24 cellular contexts compared by ENCODE assay signal in the genomic region with DNA sequence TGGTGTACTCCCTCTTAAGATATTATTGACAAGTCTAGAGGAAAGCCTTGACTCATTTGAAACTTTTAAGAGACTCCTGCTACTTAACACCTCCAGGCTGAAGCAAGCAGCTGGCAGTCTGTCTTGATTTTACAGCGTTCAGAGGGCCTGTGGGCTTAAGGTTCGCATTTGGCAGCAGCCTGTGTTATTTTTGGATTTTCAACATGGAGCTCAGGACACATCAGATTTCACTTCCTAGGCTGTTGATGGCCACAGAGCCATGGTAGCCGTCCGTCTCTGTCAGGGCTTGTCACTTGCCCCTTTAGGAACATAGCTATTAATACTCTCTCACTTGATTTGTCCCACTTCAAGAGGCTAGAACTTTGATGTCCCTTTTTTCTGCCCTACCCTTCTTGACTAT.
DNase-seq lines count a peak whose midpoint lies in the region; ATAC-seq and TF ChIP-seq lines count a peak whose summit lies in the region.
"Had no signal": no experiment of that assay in that cellular context is flagged by ENCODE, and none has a peak within 500 bp of the region (broad histone marks: within the 10 kb centered on the region; RNA-seq: fewer than 3 reads in every experiment).

No MANE protein-coding gene starts in this region.

- 31% methylated on average over 4 of the region's 4 CpGs for WGBS in esophagus muscularis mucosa
- 26% methylated on average over 4 of the region's 4 CpGs for WGBS in right cardiac atrium

- no peak overlapping the region for H3K27ac ChIP-seq in GM23338 (ENCODE audit: low read depth)
- H3K27ac ChIP-seq in esophagus muscularis mucosa (replicated peaks in 1 of 4), result peak overlapping the region; percentile 80 to 90 (median 84)
- peak overlapping the region; percentile 56 for H3K27ac ChIP-seq in right cardiac atrium (ENCODE audit: low read length)
- H3K27ac ChIP-seq: A549, KMS-11 had no signal

- 0 out of 2 replicates have a peak overlapping the region, but pooled peaks have one; percentile 12 for H2AFZ ChIP-seq in GM23338

- H3K79me2 ChIP-seq in GM23338 (replicated peaks; ENCODE audit: insufficient read depth), result no peaks in the 10 kb centered on the region

- H3K9me3 ChIP-seq in esophagus muscularis mucosa (no peaks in the 10 kb centered on the region), right cardiac atrium (ENCODE audit: control insufficient read depth, low read length) (no peaks in the 10 kb centered on the region)
- H3K9me3 ChIP-seq: A549 had no signal

- H3K4me1 Mint-ChIP-seq in GM23338, result peaks cover 8% of the 10 kb centered on the region
- H3K4me1 Mint-ChIP-seq: activated CD4-positive, alpha-beta T cell treated with anti-CD3 and anti-CD28 coated beads for 36 hours; T-helper 17 cell had no signal

- H3K4me2 ChIP-seq in GM23338, result no peak overlapping the region
- H3K4me2 ChIP-seq: A549, KMS-11 had no signal

- H3K36me3 Mint-ChIP-seq in GM23338 (ENCODE audit: low read depth), result no peaks in the 10 kb centered on the region
- H3K36me3 Mint-ChIP-seq: CD8-positive, alpha-beta T cell had no signal

- ATAC-seq in GM23338 (no peak), right cardiac atrium (peak; percentile 66 to 67), sciatic nerve (peak; percentile 41)
- ATAC-seq: A549; activated CD4-positive, alpha-beta T cell treated with anti-CD3 and anti-CD28 coated beads for 36 hours; CD8-positive, alpha-beta T cell; left colon; Panc1; T-helper 17 cell had no signal

- TF ChIP-seq CTCF in GM23338 (conservative IDR thresholded peaks at IDR 0.05; ENCODE audit: low read depth in 2 of 2) (no peak), esophagus muscularis mucosa (IDR thresholded peaks at IDR 0.05) (no peak)

- H3K4me3 ChIP-seq in GM23338, result no peak overlapping the region
- no peak overlapping the region for H3K4me3 ChIP-seq in esophagus muscularis mucosa
- H3K4me3 ChIP-seq in right cardiac atrium (ENCODE audit: low read length), result no peak overlapping the region
- H3K4me3 ChIP-seq: A549 had no signal

- H3K4me3 Mint-ChIP-seq in GM23338, result no peak overlapping the region
- H3K4me3 Mint-ChIP-seq: activated CD4-positive, alpha-beta T cell treated with anti-CD3 and anti-CD28 coated beads for 36 hours; activated T-cell treated with anti-CD3 and anti-CD28 coated beads, Interleukin-2, amount 50 U/mL, for 24 hours; CD8-positive, alpha-beta T cell; dendritic cell treated with granulocyte-macrophage colony-stimulating factor and Interleukin-4, amounts not matched to agents 40 ng/mL and 50 ng/mL, for 4 days; neural crest cell; T-helper 17 cell had no signal

- H3K27ac Mint-ChIP-seq in GM23338, result no peak overlapping the region
- H3K27ac Mint-ChIP-seq: activated CD4-positive, alpha-beta T cell treated with anti-CD3 and anti-CD28 coated beads for 36 hours; activated T-cell treated with anti-CD3 and anti-CD28 coated beads, Interleukin-2, amount 50 U/mL, for 24 hours; CD8-positive, alpha-beta T cell; dendritic cell treated with granulocyte-macrophage colony-stimulating factor and Interleukin-4, amounts not matched to agents 40 ng/mL and 50 ng/mL, for 4 days; T-helper 17 cell had no signal

- no peak for DNase-seq in GM23338 (ENCODE audit: low spot score)
- no peak for DNase-seq in esophagus muscularis mucosa (ENCODE audit: extremely low spot score)
- DNase-seq in right cardiac atrium, result peak in 2 of 3 donors; percentile 60 to 68
- no peak for DNase-seq in sciatic nerve (ENCODE audit: low spot score)
- DNase-seq in HuH-7.5 (ENCODE audit: low spot score), result no peak
- DNase-seq in DMS114 treated with DMSO at 0.1 percent for 48 hours (lab: John Stamatoyannopoulos, UW; ENCODE audit: unreplicated experiment), result no peak
- DNase-seq in NCI-H187 treated with DMSO at 0.1 percent for 48 hours (lab: John Stamatoyannopoulos, UW), result no peak
- DNase-seq in DMS53 treated with DMSO at 0.1 percent for 48 hours (lab: John Stamatoyannopoulos, UW; ENCODE audit: unreplicated experiment), result no peak
- DNase-seq: activated CD4-positive, alpha-beta T cell treated with anti-CD3 and anti-CD28 coated beads for 36 hours; activated gamma-delta T cell treated with Interleukin-2 at 50 U/mL for 16 hours; activated T-cell treated with anti-CD3 and anti-CD28 coated beads, Interleukin-2, amount 50 U/mL, for 24 hours; CD8-positive, alpha-beta T cell; DMS53; left colon; MV-4-11; NCI-H510A; stimulated activated CD4-positive, alpha-beta T cell treated with anti-CD3 and anti-CD28 coated beads, Interleukin-2, amount 100 ng/mL, for 24 hours; substantia nigra; T-helper 17 cell had no signal

- H3K4me1 ChIP-seq in GM23338 (ENCODE audit: insufficient read depth), result no peaks in the 10 kb centered on the region; the same call in 1 of the 2 replicates
- H3K4me1 ChIP-seq in esophagus muscularis mucosa, result peaks cover 60 to 69% (median 62%) of the 10 kb centered on the region in 4 donors
- peaks cover 20% of the 10 kb centered on the region for H3K4me1 ChIP-seq in right cardiac atrium (ENCODE audit: control insufficient read depth, insufficient read depth, low read length)
- H3K4me1 ChIP-seq: A549 had no signal

- no peaks in the 10 kb centered on the region for H3K27me3 ChIP-seq in GM23338 (ENCODE audit: insufficient read depth)
- H3K27me3 ChIP-seq in esophagus muscularis mucosa, result no peaks in the 10 kb centered on the region
- H3K27me3 ChIP-seq in right cardiac atrium (ENCODE audit: control insufficient read depth, insufficient read depth), result no peaks in the 10 kb centered on the region

- TF ChIP-seq POLR2A in esophagus muscularis mucosa (IDR thresholded peaks at IDR 0.05; ENCODE audit: low read depth), result no peak

- H3K9me3 Mint-ChIP-seq in GM23338, result no peaks in the 10 kb centered on the region
- H3K9me3 Mint-ChIP-seq: activated T-cell treated with anti-CD3 and anti-CD28 coated beads, Interleukin-2, amount 50 U/mL, for 24 hours; CD8-positive, alpha-beta T cell; dendritic cell treated with granulocyte-macrophage colony-stimulating factor and Interleukin-4, amounts not matched to agents 40 ng/mL and 50 ng/mL, for 4 days; neural crest cell had no signal

- TF ChIP-seq EP300 in esophagus muscularis mucosa (IDR thresholded peaks at IDR 0.05), result no peak

- H4K20me1 ChIP-seq in GM23338 (replicated peaks; ENCODE audit: insufficient read depth), result no peaks in the 10 kb centered on the region

- intact Hi-C loops in esophagus muscularis mucosa (cut with DNase I), result no loop called here
- intact Hi-C loops in right cardiac atrium (cut with DNase I), result no loop called here
- intact Hi-C loops in sciatic nerve (cut with DNase I), result no loop called here

- peaks cover 4% of the 10 kb centered on the region for H3K27me3 Mint-ChIP-seq in GM23338 (ENCODE audit: insufficient read depth, low read depth, poor library complexity)

- H3F3A ChIP-seq in GM23338 (replicated peaks; ENCODE audit: low read depth), result no peaks in the 10 kb centered on the region

- H3K9me2 ChIP-seq in GM23338 (ENCODE audit: insufficient read depth), result no peaks in the 10 kb centered on the region

- H3K36me3 ChIP-seq in GM23338 (ENCODE audit: insufficient read depth) (no peaks in the 10 kb centered on the region), esophagus muscularis mucosa (no peaks in the 10 kb centered on the region)

TF ChIP-seq in GM23338, 12 proteins besides CTCF, POLR2A, EP300 and RAD21 (continues in another document):
- no peak for TF ChIP-seq EZH2 (IDR thresholded peaks at IDR 0.05; ENCODE audit: low read depth, unreplicated experiment)
- no peak for TF ChIP-seq EZH2phosphoT487 (IDR thresholded peaks at IDR 0.05; ENCODE audit: unreplicated experiment)

Comparison
In these comparisons a context has a peak if more than half of its experiments do, and no peak if none do; other contexts are left out.
1. DNase-seq: peak in right cardiac atrium (2 of 3); none in GM23338 (single experiment), esophagus muscularis mucosa (single experiment), sciatic nerve (single experiment), HuH-7.5 (single experiment), DMS114 treated with DMSO at 0.1 percent for 48 hours (single experiment), NCI-H187 treated with DMSO at 0.1 percent for 48 hours (single experiment) and DMS53 treated with DMSO at 0.1 percent for 48 hours (single experiment).